ENCODE assay signal across 1 cellular context in genomic region chr1:245156041-245156735, GRCh38.
A peak's percentile ranks its signal among the peaks of the same experiment; 100 is the strongest.
TF ChIP-seq lines count a peak whose summit lies in the region.

No MANE protein-coding gene starts in this region.

TF ChIP-seq in A549, 52 proteins besides CTCF, POLR2A, EP300 and RAD21 (continued from another document):
- no peak for TF ChIP-seq HMGXB4 (CRISPR knock-in tag; IDR thresholded peaks at IDR 0.05; ENCODE audit: borderline replicate concordance)
- peak; percentile 84; the same call in 1 of the 2 replicates for TF ChIP-seq HDAC2 (IDR thresholded peaks at IDR 0.05)
- no peak for TF ChIP-seq REST (IDR thresholded peaks at IDR 0.05)
- no peak for TF ChIP-seq CHD2 (IDR thresholded peaks at IDR 0.05; ENCODE audit: low read length, partially characterized antibody)
- no peak for TF ChIP-seq HOXA7 (CRISPR knock-in tag; IDR thresholded peaks at IDR 0.05)
- no peak for TF ChIP-seq HOXB13 (CRISPR knock-in tag; IDR thresholded peaks at IDR 0.05; ENCODE audit: low read depth)
- TF ChIP-seq RCOR1 (IDR thresholded peaks at IDR 0.05; ENCODE audit: low read depth, low read length) = no peak
- peak; percentile 66; the same call in 1 of the 2 replicates for TF ChIP-seq RNF2 (IDR thresholded peaks at IDR 0.05; ENCODE audit: borderline replicate concordance, low read depth)
- TF ChIP-seq TP53 (CRISPR knock-in tag; IDR thresholded peaks at IDR 0.05) = no peak
- TF ChIP-seq SMC3 (IDR thresholded peaks at IDR 0.05) = peak; percentile 87
- no peak for TF ChIP-seq ESRRA (IDR thresholded peaks at IDR 0.05; ENCODE audit: borderline replicate concordance, low read length)
- no peak for TF ChIP-seq GATA3 (IDR thresholded peaks at IDR 0.05; ENCODE audit: borderline replicate concordance)
- TF ChIP-seq KDM5A (IDR thresholded peaks at IDR 0.05) = no peak
